ENCODE assay signal across 1 cellular context in the genomic region with DNA sequence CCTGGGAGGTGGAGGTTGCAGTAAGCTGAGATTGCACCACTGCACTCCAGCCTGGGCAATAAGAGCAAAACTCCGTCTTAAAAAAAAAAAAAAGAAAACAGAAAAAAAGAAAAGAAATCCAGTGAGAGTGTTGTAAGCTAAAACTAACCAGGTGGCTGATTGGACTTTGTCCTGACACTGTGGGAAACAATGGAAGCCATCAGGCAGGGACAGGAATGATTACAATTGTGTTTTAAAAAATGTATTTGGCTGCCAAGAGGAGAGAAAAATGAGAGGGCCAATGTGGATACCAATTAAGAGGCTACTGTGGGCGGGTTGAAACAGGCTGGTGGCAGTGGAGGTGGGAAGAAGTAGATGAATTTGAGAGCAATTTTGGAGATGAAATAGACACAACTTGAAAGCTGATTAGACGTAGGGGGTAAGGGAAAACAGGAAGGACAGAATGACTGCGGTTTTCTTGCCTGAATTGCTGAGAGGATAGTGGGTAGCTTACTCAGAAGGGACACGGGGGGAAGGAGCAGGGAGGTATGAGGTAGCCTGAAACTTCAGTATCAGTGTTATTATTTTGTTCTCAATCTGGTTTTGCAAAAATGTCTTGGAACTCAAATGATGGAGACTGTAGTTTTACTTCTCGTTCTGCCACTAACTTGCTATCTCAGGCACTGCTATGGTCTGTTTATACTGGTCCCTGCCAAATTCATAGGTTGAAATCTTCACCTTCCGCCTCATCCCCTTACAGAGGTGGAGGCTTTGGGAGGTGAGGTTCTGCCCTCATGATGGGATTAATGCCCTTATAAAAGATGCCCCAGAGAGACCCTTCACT.
TF ChIP-seq lines count a peak whose summit lies in the region.

No MANE protein-coding gene starts in this region.

TF ChIP-seq in K562, 482 proteins besides CTCF, POLR2A, EP300 and RAD21 (continued from another document):
- TF ChIP-seq, protein P1, sequence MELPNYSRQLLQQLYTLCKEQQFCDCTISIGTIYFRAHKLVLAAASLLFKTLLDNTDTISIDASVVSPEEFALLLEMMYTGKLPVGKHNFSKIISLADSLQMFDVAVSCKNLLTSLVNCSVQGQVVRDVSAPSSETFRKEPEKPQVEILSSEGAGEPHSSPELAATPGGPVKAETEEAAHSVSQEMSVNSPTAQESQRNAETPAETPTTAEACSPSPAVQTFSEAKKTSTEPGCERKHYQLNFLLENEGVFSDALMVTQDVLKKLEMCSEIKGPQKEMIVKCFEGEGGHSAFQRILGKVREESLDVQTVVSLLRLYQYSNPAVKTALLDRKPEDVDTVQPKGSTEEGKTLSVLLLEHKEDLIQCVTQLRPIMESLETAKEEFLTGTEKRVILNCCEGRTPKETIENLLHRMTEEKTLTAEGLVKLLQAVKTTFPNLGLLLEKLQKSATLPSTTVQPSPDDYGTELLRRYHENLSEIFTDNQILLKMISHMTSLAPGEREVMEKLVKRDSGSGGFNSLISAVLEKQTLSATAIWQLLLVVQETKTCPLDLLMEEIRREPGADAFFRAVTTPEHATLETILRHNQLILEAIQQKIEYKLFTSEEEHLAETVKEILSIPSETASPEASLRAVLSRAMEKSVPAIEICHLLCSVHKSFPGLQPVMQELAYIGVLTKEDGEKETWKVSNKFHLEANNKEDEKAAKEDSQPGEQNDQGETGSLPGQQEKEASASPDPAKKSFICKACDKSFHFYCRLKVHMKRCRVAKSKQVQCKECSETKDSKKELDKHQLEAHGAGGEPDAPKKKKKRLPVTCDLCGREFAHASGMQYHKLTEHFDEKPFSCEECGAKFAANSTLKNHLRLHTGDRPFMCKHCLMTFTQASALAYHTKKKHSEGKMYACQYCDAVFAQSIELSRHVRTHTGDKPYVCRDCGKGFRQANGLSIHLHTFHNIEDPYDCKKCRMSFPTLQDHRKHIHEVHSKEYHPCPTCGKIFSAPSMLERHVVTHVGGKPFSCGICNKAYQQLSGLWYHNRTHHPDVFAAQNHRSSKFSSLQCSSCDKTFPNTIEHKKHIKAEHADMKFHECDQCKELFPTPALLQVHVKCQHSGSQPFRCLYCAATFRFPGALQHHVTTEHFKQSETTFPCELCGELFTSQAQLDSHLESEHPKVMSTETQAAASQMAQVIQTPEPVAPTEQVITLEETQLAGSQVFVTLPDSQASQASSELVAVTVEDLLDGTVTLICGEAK (IDR thresholded peaks at IDR 0.05): no peak
- TF ChIP-seq, protein P1 (CRISPR knock-in tag; IDR thresholded peaks at IDR 0.05): no peak
- TF ChIP-seq, protein P2, sequence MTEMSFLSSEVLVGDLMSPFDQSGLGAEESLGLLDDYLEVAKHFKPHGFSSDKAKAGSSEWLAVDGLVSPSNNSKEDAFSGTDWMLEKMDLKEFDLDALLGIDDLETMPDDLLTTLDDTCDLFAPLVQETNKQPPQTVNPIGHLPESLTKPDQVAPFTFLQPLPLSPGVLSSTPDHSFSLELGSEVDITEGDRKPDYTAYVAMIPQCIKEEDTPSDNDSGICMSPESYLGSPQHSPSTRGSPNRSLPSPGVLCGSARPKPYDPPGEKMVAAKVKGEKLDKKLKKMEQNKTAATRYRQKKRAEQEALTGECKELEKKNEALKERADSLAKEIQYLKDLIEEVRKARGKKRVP (CRISPR knock-in tag; IDR thresholded peaks at IDR 0.05): no peak
- TF ChIP-seq MTA1 (IDR thresholded peaks at IDR 0.05; ENCODE audit: borderline replicate concordance): no peak
- no peak for TF ChIP-seq SRSF3 (IDR thresholded peaks at IDR 0.05; ENCODE audit: insufficient read depth, low read length)
- TF ChIP-seq ZNF785 (CRISPR knock-in tag; IDR thresholded peaks at IDR 0.05): no peak
- TF ChIP-seq ZC3H4 (CRISPR knock-in tag; IDR thresholded peaks at IDR 0.05; ENCODE audit: borderline replicate concordance): no peak
- TF ChIP-seq, protein P3, sequence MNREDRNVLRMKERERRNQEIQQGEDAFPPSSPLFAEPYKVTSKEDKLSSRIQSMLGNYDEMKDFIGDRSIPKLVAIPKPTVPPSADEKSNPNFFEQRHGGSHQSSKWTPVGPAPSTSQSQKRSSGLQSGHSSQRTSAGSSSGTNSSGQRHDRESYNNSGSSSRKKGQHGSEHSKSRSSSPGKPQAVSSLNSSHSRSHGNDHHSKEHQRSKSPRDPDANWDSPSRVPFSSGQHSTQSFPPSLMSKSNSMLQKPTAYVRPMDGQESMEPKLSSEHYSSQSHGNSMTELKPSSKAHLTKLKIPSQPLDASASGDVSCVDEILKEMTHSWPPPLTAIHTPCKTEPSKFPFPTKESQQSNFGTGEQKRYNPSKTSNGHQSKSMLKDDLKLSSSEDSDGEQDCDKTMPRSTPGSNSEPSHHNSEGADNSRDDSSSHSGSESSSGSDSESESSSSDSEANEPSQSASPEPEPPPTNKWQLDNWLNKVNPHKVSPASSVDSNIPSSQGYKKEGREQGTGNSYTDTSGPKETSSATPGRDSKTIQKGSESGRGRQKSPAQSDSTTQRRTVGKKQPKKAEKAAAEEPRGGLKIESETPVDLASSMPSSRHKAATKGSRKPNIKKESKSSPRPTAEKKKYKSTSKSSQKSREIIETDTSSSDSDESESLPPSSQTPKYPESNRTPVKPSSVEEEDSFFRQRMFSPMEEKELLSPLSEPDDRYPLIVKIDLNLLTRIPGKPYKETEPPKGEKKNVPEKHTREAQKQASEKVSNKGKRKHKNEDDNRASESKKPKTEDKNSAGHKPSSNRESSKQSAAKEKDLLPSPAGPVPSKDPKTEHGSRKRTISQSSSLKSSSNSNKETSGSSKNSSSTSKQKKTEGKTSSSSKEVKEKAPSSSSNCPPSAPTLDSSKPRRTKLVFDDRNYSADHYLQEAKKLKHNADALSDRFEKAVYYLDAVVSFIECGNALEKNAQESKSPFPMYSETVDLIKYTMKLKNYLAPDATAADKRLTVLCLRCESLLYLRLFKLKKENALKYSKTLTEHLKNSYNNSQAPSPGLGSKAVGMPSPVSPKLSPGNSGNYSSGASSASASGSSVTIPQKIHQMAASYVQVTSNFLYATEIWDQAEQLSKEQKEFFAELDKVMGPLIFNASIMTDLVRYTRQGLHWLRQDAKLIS (CRISPR knock-in tag; IDR thresholded peaks at IDR 0.05): no peak
- TF ChIP-seq NFATC3 (IDR thresholded peaks at IDR 0.05): no peak
- no peak for TF ChIP-seq ZNF583 (CRISPR knock-in tag; IDR thresholded peaks at IDR 0.05)
- peak; percentile 60; the same call in 1 of the 2 replicates for TF ChIP-seq CREM (IDR thresholded peaks at IDR 0.05; ENCODE audit: low read depth)
- TF ChIP-seq ZNF324 (CRISPR knock-in tag; IDR thresholded peaks at IDR 0.05): no peak
- TF ChIP-seq CREB3 (tag; conservative IDR thresholded peaks at IDR 0.05; ENCODE audit: low read depth): no peak
- TF ChIP-seq LCOR (CRISPR knock-in tag; IDR thresholded peaks at IDR 0.05): no peak
- no peak for TF ChIP-seq EP400 (IDR thresholded peaks at IDR 0.05)
- TF ChIP-seq TARDBP (IDR thresholded peaks at IDR 0.05): no peak
- TF ChIP-seq ZNF354B (CRISPR knock-in tag; IDR thresholded peaks at IDR 0.05): no peak
- TF ChIP-seq TCF3 (CRISPR knock-in tag; IDR thresholded peaks at IDR 0.05): peak; percentile 49; the same call in 1 of the 2 replicates
- TF ChIP-seq TBP (optimal IDR thresholded peaks at IDR 0.05; ENCODE audit: low read depth, low read length): no peak
- no peak for TF ChIP-seq TCF15 (CRISPR knock-in tag; IDR thresholded peaks at IDR 0.05)
- TF ChIP-seq MEF2D (tag; conservative IDR thresholded peaks at IDR 0.05; ENCODE audit: low read depth): 0 out of 2 replicates have a peak, but pooled peaks have one; percentile 23
- TF ChIP-seq ESRRB (CRISPR knock-in tag; IDR thresholded peaks at IDR 0.05; ENCODE audit: borderline replicate concordance): no peak
- no peak for TF ChIP-seq ZNF197 (CRISPR knock-in tag; IDR thresholded peaks at IDR 0.05; ENCODE audit: low read depth)
- TF ChIP-seq ZNF778 (CRISPR knock-in tag; IDR thresholded peaks at IDR 0.05): no peak
- no peak for TF ChIP-seq ZBTB43 (CRISPR knock-in tag; IDR thresholded peaks at IDR 0.05)
- TF ChIP-seq PRMT5 (CRISPR knock-in tag; IDR thresholded peaks at IDR 0.05): no peak
- TF ChIP-seq, protein P4, sequence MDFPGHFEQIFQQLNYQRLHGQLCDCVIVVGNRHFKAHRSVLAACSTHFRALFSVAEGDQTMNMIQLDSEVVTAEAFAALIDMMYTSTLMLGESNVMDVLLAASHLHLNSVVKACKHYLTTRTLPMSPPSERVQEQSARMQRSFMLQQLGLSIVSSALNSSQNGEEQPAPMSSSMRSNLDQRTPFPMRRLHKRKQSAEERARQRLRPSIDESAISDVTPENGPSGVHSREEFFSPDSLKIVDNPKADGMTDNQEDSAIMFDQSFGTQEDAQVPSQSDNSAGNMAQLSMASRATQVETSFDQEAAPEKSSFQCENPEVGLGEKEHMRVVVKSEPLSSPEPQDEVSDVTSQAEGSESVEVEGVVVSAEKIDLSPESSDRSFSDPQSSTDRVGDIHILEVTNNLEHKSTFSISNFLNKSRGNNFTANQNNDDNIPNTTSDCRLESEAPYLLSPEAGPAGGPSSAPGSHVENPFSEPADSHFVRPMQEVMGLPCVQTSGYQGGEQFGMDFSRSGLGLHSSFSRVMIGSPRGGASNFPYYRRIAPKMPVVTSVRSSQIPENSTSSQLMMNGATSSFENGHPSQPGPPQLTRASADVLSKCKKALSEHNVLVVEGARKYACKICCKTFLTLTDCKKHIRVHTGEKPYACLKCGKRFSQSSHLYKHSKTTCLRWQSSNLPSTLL (IDR thresholded peaks at IDR 0.05): no peak
- TF ChIP-seq TGIF2 (CRISPR knock-in tag; IDR thresholded peaks at IDR 0.05): no peak
